In genomic region chr12:110501378-110501721, GRCh38 we compare ENCODE assay signal across 8 cellular contexts. TPM values are rescaled to one million over a fixed set of nuclear protein-coding genes. Genes with fewer than 3 reads are reported as not detected.
DNase-seq lines count a peak whose midpoint lies in the region; ATAC-seq and TF ChIP-seq lines count a peak whose summit lies in the region.

No MANE protein-coding gene starts in this region.

- TF ChIP-seq POLR2A in gastrocnemius medialis (IDR thresholded peaks at IDR 0.05): no peak

- peaks cover 0 to 34% of the 10 kb centered on the region in 2 donors for H3K4me1 ChIP-seq in right atrium auricular region
- H3K4me1 ChIP-seq in gastrocnemius medialis: peaks cover 36 to 40% of the 10 kb centered on the region in 2 donors

- H3K36me3 Mint-ChIP-seq in activated naive CD8-positive, alpha-beta T cell treated with anti-CD3 and anti-CD28 coated beads, Interleukin-2, amount 10 ng/mL, durations not matched to agents 7 days and 5 days: peaks cover 20% of the 10 kb centered on the region

- peak overlapping the region; percentile 89 to 91 for H3K27ac ChIP-seq in right atrium auricular region
- peak overlapping the region; percentile 95 to 98 (median 97) for H3K27ac ChIP-seq in gastrocnemius medialis

- peak overlapping the region; percentile 100 for H3K27ac Mint-ChIP-seq in activated naive CD8-positive, alpha-beta T cell treated with anti-CD3 and anti-CD28 coated beads, Interleukin-2, amount 10 ng/mL, durations not matched to agents 7 days and 5 days

- ATAC-seq in HG03097 (IDR thresholded peaks at IDR 0.05; ENCODE audit: low FRiP score, unreplicated experiment) (peak; percentile 8), gastrocnemius medialis (peak; percentile 72 to 77), HG03159 (IDR thresholded peaks at IDR 0.05; ENCODE audit: unreplicated experiment) (no peak)
- no peak for ATAC-seq in activated naive CD8-positive, alpha-beta T cell treated with anti-CD3 and anti-CD28 coated beads, Interleukin-2, amount 10 ng/mL, durations not matched to agents 7 days and 5 days (ENCODE audit: low read depth)

- POLR2A ChIA-PET in activated naive CD8-positive, alpha-beta T cell treated with anti-CD3 and anti-CD28 coated beads, Interleukin-2, amount 10 ng/mL, durations not matched to agents 7 days and 5 days (lab: Charles Lee): interaction anchor here (0.6 to 3.7 kb wide), 10 partner anchors 29 to 241 kb away, joined by 3 to 54 read pairs (median 5); partner anchors contain the start of genes ARPC3, FAM216A, GPN3 and PPP1CC

- no peaks in the 10 kb centered on the region for H3K27me3 ChIP-seq in right atrium auricular region
- H3K27me3 ChIP-seq in gastrocnemius medialis: no peaks in the 10 kb centered on the region

- H3K4me1 Mint-ChIP-seq in activated naive CD8-positive, alpha-beta T cell treated with anti-CD3 and anti-CD28 coated beads, Interleukin-2, amount 10 ng/mL, durations not matched to agents 7 days and 5 days: peaks cover 29% of the 10 kb centered on the region

- no peaks in the 10 kb centered on the region for H3K27me3 Mint-ChIP-seq in activated naive CD8-positive, alpha-beta T cell treated with anti-CD3 and anti-CD28 coated beads, Interleukin-2, amount 10 ng/mL, durations not matched to agents 7 days and 5 days

- H3K36me3 ChIP-seq in right atrium auricular region (no peaks in the 10 kb centered on the region), gastrocnemius medialis (no peaks in the 10 kb centered on the region)

- peaks cover 3% of the 10 kb centered on the region for H3K9me3 Mint-ChIP-seq in activated naive CD8-positive, alpha-beta T cell treated with anti-CD3 and anti-CD28 coated beads, Interleukin-2, amount 10 ng/mL, durations not matched to agents 7 days and 5 days

- H3K9me3 ChIP-seq in right atrium auricular region (no peaks in the 10 kb centered on the region), gastrocnemius medialis (no peaks in the 10 kb centered on the region)

- in situ Hi-C loops in gastrocnemius medialis (cut with MboI; ENCODE audit: low sequenced_read_pairs in 4 of 4): loop anchor here in 2 of 4 donors (5.0 to 10.0 kb wide), 2 partner anchors 34 to 47 kb away; partner anchors contain the start of genes ARPC3 (in 1 of the 2), FAM216A (in 1 of the 2) and GPN3 (in 1 of the 2)

- H3K4me3 Mint-ChIP-seq in activated naive CD8-positive, alpha-beta T cell treated with anti-CD3 and anti-CD28 coated beads, Interleukin-2, amount 10 ng/mL, durations not matched to agents 7 days and 5 days: peak overlapping the region; percentile 100

- intact Hi-C loops in gastrocnemius medialis (cut with DNase I; ENCODE audit: low total_unique reads): loop anchor here (5.0 kb wide), 2 partner anchors 111 to 241 kb away; partner anchors contain the start of genes PPP1CC and TCTN1

- peak; percentile 53 for DNase-seq in A172 (ENCODE audit: low spot score)
- peak; percentile 13 for DNase-seq in GM04504 (ENCODE audit: low read depth)
- DNase-seq in NCI-H510A (lab: John Stamatoyannopoulos, UW): peak; percentile 50
- DNase-seq in activated naive CD8-positive, alpha-beta T cell treated with anti-CD3 and anti-CD28 coated beads, Interleukin-2, amount 10 ng/mL, durations not matched to agents 7 days and 5 days: no peak
- DNase-seq in right atrium auricular region (ENCODE audit: low spot score): no peak
- DNase-seq in gastrocnemius medialis: peak; percentile 55 to 67

- peak overlapping the region; percentile 90 to 94 for H3K4me3 ChIP-seq in right atrium auricular region
- H3K4me3 ChIP-seq in gastrocnemius medialis: peak overlapping the region; percentile 86 to 99 (median 90)

- TF ChIP-seq CTCF in right atrium auricular region (IDR thresholded peaks at IDR 0.05): no peak
- no peak for TF ChIP-seq CTCF in gastrocnemius medialis (IDR thresholded peaks at IDR 0.05 in 4 of 5, conservative IDR thresholded peaks at IDR 0.05 in 1 of 5)

RNA-seq across cellular contexts. Expression of gene VPS29, which starts 0.6 kb away (rescaled TPM):
- total RNA-seq in A172 (2014; rRNA removed; shearing (Covaris generic)): 124 and 205 TPM in 2 replicates
- total RNA-seq in activated naive CD8-positive, alpha-beta T cell treated with anti-CD3 and anti-CD28 coated beads, Interleukin-2, amount 10 ng/mL, durations not matched to agents 7 days and 5 days: 100 to 1,000 TPM; 132 to 138 TPM
- total RNA-seq in right atrium auricular region (10 to 100 TPM; 65.7 to 96.1 TPM), gastrocnemius medialis (100 to 1,000 TPM in 2 of 4 donors, 10 to 100 TPM in 2; 76.4 to 145 (median 92.9) TPM)

RNA-seq across cellular contexts. Expression of gene RAD9B, which starts 0.8 kb away (rescaled TPM):
- total RNA-seq in A172 (2014; rRNA removed; shearing (Covaris generic)): 0.89 and 2.1 TPM in 2 replicates
- total RNA-seq in activated naive CD8-positive, alpha-beta T cell treated with anti-CD3 and anti-CD28 coated beads, Interleukin-2, amount 10 ng/mL, durations not matched to agents 7 days and 5 days: 1 to 10 TPM; 1.8 to 2.3 TPM
- 1 to 10 TPM in 1 of 2 donors, under 1 TPM in 1; 0.26 to 1.2 TPM for total RNA-seq in right atrium auricular region
- total RNA-seq in gastrocnemius medialis: 1 to 10 TPM in 1 of 4 donors, under 1 TPM in 3; 0.12 to 2.0 (median 0.62) TPM

RNA-seq across cellular contexts. Expression of gene FAM216A, which starts 32.7 kb away (rescaled TPM):
- 13.5 and 19.4 TPM in 2 replicates for total RNA-seq in A172 (2014; rRNA removed; shearing (Covaris generic))
- 10 to 100 TPM; 20.0 to 21.6 TPM for total RNA-seq in activated naive CD8-positive, alpha-beta T cell treated with anti-CD3 and anti-CD28 coated beads, Interleukin-2, amount 10 ng/mL, durations not matched to agents 7 days and 5 days
- total RNA-seq in right atrium auricular region (1 to 10 TPM; 6.9 to 10.0 TPM), gastrocnemius medialis (1 to 10 TPM in 3 of 4 donors, under 1 TPM in 1; 0.82 to 3.5 (median 2.2) TPM)

RNA-seq across cellular contexts. Expression of gene GPN3, which starts 33.3 kb away (rescaled TPM):
- total RNA-seq in A172 (2014; rRNA removed; shearing (Covaris generic)): 47.8 and 58.1 TPM in 2 replicates
- total RNA-seq in activated naive CD8-positive, alpha-beta T cell treated with anti-CD3 and anti-CD28 coated beads, Interleukin-2, amount 10 ng/mL, durations not matched to agents 7 days and 5 days: 10 to 100 TPM; 22.9 to 23.4 TPM
- total RNA-seq in right atrium auricular region (10 to 100 TPM; 18.7 to 22.0 TPM), gastrocnemius medialis (10 to 100 TPM; 18.4 to 26.8 (median 24.6) TPM)

RNA-seq across cellular contexts. Expression of gene ARPC3, which starts 51.2 kb away (rescaled TPM):
- total RNA-seq in A172 (2014; rRNA removed; shearing (Covaris generic)): 411 and 467 TPM in 2 replicates
- total RNA-seq in activated naive CD8-positive, alpha-beta T cell treated with anti-CD3 and anti-CD28 coated beads, Interleukin-2, amount 10 ng/mL, durations not matched to agents 7 days and 5 days: 100 to 1,000 TPM; 361 to 371 TPM
- total RNA-seq in right atrium auricular region: 100 to 1,000 TPM in 1 of 2 donors, 10 to 100 TPM in 1; 96.4 to 138 TPM
- 100 to 1,000 TPM; 170 to 327 (median 213) TPM for total RNA-seq in gastrocnemius medialis

Comparison
In these comparisons a context has a peak if more than half of its experiments do, and no peak if none do; other contexts are left out.
1. DNase-seq: peak in A172 (single experiment), GM04504 (single experiment), NCI-H510A (single experiment) and gastrocnemius medialis (2 of 2); none in activated naive CD8-positive, alpha-beta T cell treated with anti-CD3 and anti-CD28 coated beads, Interleukin-2, amount 10 ng/mL, durations not matched to agents 7 days and 5 days (single experiment) and right atrium auricular region (single experiment).
2. ATAC-seq: peak in HG03097 (single experiment) and gastrocnemius medialis (2 of 2); none in activated naive CD8-positive, alpha-beta T cell treated with anti-CD3 and anti-CD28 coated beads, Interleukin-2, amount 10 ng/mL, durations not matched to agents 7 days and 5 days (single experiment) and HG03159 (single experiment).